Comparison of ENCODE assay signal across 10 cellular contexts in the genomic region with DNA sequence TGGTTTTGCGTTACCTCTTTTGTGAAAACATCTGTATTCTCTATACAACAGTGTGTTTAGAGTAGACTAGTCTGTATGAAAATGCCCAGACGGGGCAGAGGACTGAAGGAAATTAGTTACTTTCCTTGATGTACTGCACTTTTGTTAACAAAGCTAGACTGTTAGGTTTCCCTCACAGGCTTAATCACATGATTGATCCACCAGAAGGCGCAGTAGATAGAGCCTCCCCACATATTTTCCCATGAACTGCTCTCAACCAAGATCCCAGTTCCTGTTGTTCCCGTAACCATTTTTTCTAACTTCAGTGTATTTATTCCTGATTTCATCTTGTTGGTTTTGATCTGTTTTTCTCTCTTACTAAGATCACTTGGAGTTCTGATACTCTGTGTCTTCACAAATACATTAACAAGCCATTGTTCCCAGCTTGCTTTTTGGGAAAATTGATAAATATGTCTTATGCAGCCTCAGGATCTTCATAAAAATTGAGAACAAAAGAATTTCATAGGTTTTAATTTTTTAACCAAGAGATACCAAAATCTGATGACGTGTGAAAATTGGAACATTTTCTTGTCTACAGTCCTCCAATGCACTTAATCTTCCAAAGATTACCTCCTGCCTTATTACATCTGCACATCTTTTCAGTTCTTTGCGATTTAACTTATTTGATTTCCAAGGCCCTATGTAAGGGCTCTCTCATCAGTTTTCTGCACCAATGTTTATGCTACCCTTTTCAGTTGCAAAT. TPM values are rescaled to one million over a fixed set of nuclear protein-coding genes. Genes with fewer than 3 reads are reported as not detected.
DNase-seq lines count a peak whose midpoint lies in the region; ATAC-seq and TF ChIP-seq lines count a peak whose summit lies in the region.
"Had no signal": no experiment of that assay in that cellular context is flagged by ENCODE, and none has a peak within 500 bp of the region (broad histone marks: within the 10 kb centered on the region; RNA-seq: fewer than 3 reads in every experiment).

No MANE protein-coding gene starts in this region.

- TF ChIP-seq CTCF in fibroblast of lung (conservative IDR thresholded peaks at IDR 0.05 in 1 of 2, IDR thresholded peaks at IDR 0.05 in 1 of 2; ENCODE audit: low read depth in 1 of 2, low read length in 2 of 2) (peak in 1 of 2 donors; percentile 13), mucosa of descending colon (IDR thresholded peaks at IDR 0.05) (no peak)

- H3K4me3 ChIP-seq in fibroblast of lung (replicated peaks in 1 of 4; ENCODE audit: control extremely low read depth in 1 of 4, insufficient read depth in 1 of 4, low read depth in 3 of 4, low read length in 4 of 4) (no peak overlapping the region), mucosa of descending colon (no peak overlapping the region)
- H3K4me3 ChIP-seq: hepatocyte had no signal

- peak overlapping the region; percentile 4 for H2AFZ ChIP-seq in fibroblast of lung (ENCODE audit: low read length)
- H2AFZ ChIP-seq: hepatocyte had no signal

- H3K27me3 ChIP-seq in fibroblast of lung (ENCODE audit: control insufficient read depth, insufficient read depth, low read length): no peaks in the 10 kb centered on the region
- H3K27me3 ChIP-seq: hepatocyte had no signal

- H3K27me3 Mint-ChIP-seq in T-helper 1 cell treated with Interleukin-12 subunit alpha and Interleukin-12 subunit beta and Interleukin-4 antibody, amounts not matched to agents 30 μg/mL and 1 μg/mL, for 36 hours (ENCODE audit: low read depth): no peaks in the 10 kb centered on the region

- H3K4me1 ChIP-seq in fibroblast of lung (ENCODE audit: control insufficient read depth, extremely low read depth, insufficient read depth, low read length): peaks cover 4% of the 10 kb centered on the region
- H3K4me1 ChIP-seq in mucosa of descending colon (ENCODE audit: low read depth): peaks cover 12% of the 10 kb centered on the region

- H3K27ac ChIP-seq in fibroblast of lung (ENCODE audit: insufficient read depth, low read length): no peak overlapping the region
- H3K27ac ChIP-seq: hepatocyte had no signal

- intact Hi-C loops in mucosa of descending colon (cut with DNase I, micrococcal nuclease): no loop called here

- H3K9me3 ChIP-seq in fibroblast of lung (ENCODE audit: control insufficient read depth, insufficient read depth, low read depth, low read length) (no peaks in the 10 kb centered on the region), mucosa of descending colon (no peaks in the 10 kb centered on the region)

- peaks cover 22% of the 10 kb centered on the region for H3K4me1 Mint-ChIP-seq in T-helper 1 cell treated with Interleukin-12 subunit alpha and Interleukin-12 subunit beta and Interleukin-4 antibody, amounts not matched to agents 30 μg/mL and 1 μg/mL, for 36 hours (ENCODE audit: low read depth)

- no peaks in the 10 kb centered on the region for H4K20me1 ChIP-seq in fibroblast of lung (ENCODE audit: control insufficient read depth, extremely low read depth, insufficient read depth, low read length)

- H3K9ac ChIP-seq in fibroblast of lung (ENCODE audit: insufficient read depth, low read length): no peak overlapping the region

- H3K36me3 Mint-ChIP-seq in T-helper 1 cell treated with Interleukin-12 subunit alpha and Interleukin-12 subunit beta and Interleukin-4 antibody, amounts not matched to agents 30 μg/mL and 1 μg/mL, for 36 hours (ENCODE audit: low read depth): peaks cover 13% of the 10 kb centered on the region

- no peak overlapping the region for H3K27ac Mint-ChIP-seq in T-helper 1 cell treated with Interleukin-12 subunit alpha and Interleukin-12 subunit beta and Interleukin-4 antibody, amounts not matched to agents 30 μg/mL and 1 μg/mL, for 36 hours

- peak overlapping the region; percentile 1 for H3K4me3 Mint-ChIP-seq in T-helper 1 cell treated with Interleukin-12 subunit alpha and Interleukin-12 subunit beta and Interleukin-4 antibody, amounts not matched to agents 30 μg/mL and 1 μg/mL, for 36 hours

- H3K4me2 ChIP-seq in fibroblast of lung (ENCODE audit: extremely low read depth, insufficient read depth, low read length): peak overlapping the region; percentile 33
- H3K4me2 ChIP-seq: hepatocyte had no signal

- no peak for ATAC-seq in mucosa of descending colon

- peaks cover 35% of the 10 kb centered on the region for H3K79me2 ChIP-seq in fibroblast of lung (ENCODE audit: control insufficient read depth, insufficient read depth, low read length)

- no peaks in the 10 kb centered on the region for H3K9me3 Mint-ChIP-seq in T-helper 1 cell treated with Interleukin-12 subunit alpha and Interleukin-12 subunit beta and Interleukin-4 antibody, amounts not matched to agents 30 μg/mL and 1 μg/mL, for 36 hours

- DNase-seq in T-helper 1 cell (no peak), RPMI7951 (ENCODE audit: low read depth) (peak; percentile 53), fibroblast of lung (ENCODE audit: low read depth in 2 of 2) (peak; percentile 35 to 39), putamen (ENCODE audit: low spot score) (peak; percentile 39), inferior parietal cortex (ENCODE audit: extremely low spot score) (no peak), mucosa of descending colon (no peak)
- no peak for DNase-seq in stimulated activated CD4-positive, alpha-beta T cell treated with anti-CD3 and anti-CD28 coated beads, Interleukin-4, amount 100 ng/mL, for 1 hour
- DNase-seq: stimulated activated CD4-positive, alpha-beta T cell treated with anti-CD3 and anti-CD28 coated beads, Interleukin-1b, Interleukin-23, amount 100 ng/mL, for 48 hours had no signal

- H3K36me3 ChIP-seq in fibroblast of lung (ENCODE audit: control insufficient read depth, insufficient read depth, low read length) (peaks cover 3% of the 10 kb centered on the region), mucosa of descending colon (ENCODE audit: low read depth) (no peaks in the 10 kb centered on the region)

RNA-seq across cellular contexts. Expression of a gene that starts 2.9 kb away (rescaled TPM):
- total RNA-seq in RPMI7951 (2014; rRNA removed; shearing (Covaris generic)): 110 and 159 TPM in 2 replicates
- total RNA-seq in fibroblast of lung: 19.5 and 23.6 TPM in 2 replicates
- polyA plus RNA-seq in fibroblast of lung: 51.9 and 55.2 TPM in 2 replicates
- 37.6 and 38.9 TPM in 2 replicates for polyA plus RNA-seq in fibroblast of lung (2012)
- polyA minus RNA-seq in fibroblast of lung (ENCODE audit: low replicate concordance): 47.3 and 79.4 TPM in 2 replicates
- total RNA-seq in mucosa of descending colon: 10 to 100 TPM; 61.6 to 86.7 (median 75.3) TPM

RNA-seq across cellular contexts. Expression of a gene that starts 6.9 kb away (rescaled TPM):
- 80.7 and 97.8 TPM in 2 replicates for total RNA-seq in RPMI7951 (2014; rRNA removed; shearing (Covaris generic))
- total RNA-seq in fibroblast of lung (37.5 and 47.1 TPM in 2 replicates), mucosa of descending colon (100 to 1,000 TPM; 106 to 121 (median 107) TPM)
- polyA plus RNA-seq in fibroblast of lung: 52.7 and 60.5 TPM in 2 replicates
- polyA plus RNA-seq in fibroblast of lung (2012): 59.1 and 75.9 TPM in 2 replicates
- 15.5 and 32.9 TPM in 2 replicates for polyA minus RNA-seq in fibroblast of lung (ENCODE audit: low replicate concordance)

Comparison
In these comparisons a context has a peak if more than half of its experiments do, and no peak if none do; other contexts are left out.
1. DNase-seq: peak in RPMI7951 (single experiment), fibroblast of lung (2 of 2) and putamen (single experiment); none in T-helper 1 cell (0 of 5), stimulated activated CD4-positive, alpha-beta T cell treated with anti-CD3 and anti-CD28 coated beads, Interleukin-4, amount 100 ng/mL, for 1 hour (single experiment), inferior parietal cortex (single experiment) and mucosa of descending colon (0 of 3).